Comparison of ENCODE assay signal across 37 cellular contexts in genomic region chr14:104467236-104467635, GRCh38.
DNase-seq lines count a peak whose midpoint lies in the region; ATAC-seq, FAIRE-seq and TF ChIP-seq lines count a peak whose summit lies in the region.
"Had no signal": no experiment of that assay in that cellular context is flagged by ENCODE, and none has a peak within 500 bp of the region (broad histone marks: within the 10 kb centered on the region; RNA-seq: fewer than 3 reads in every experiment).

No MANE protein-coding gene starts in this region.

- H3K36me3 ChIP-seq in HepG2 (replicated peaks in 1 of 2; ENCODE audit: control insufficient read depth in 1 of 2, insufficient read depth in 2 of 2, low read length in 2 of 2) (no peaks in the 10 kb centered on the region), right lobe of liver (no peaks in the 10 kb centered on the region), K562 (ENCODE audit: control insufficient read depth, insufficient read depth, low read length) (no peaks in the 10 kb centered on the region), esophagus muscularis mucosa (no peaks in the 10 kb centered on the region), neuronal stem cell (replicated peaks in 1 of 2; ENCODE audit: control insufficient read depth in 2 of 2, insufficient read depth in 2 of 2, low read length in 2 of 2) (peaks cover 0 to 2% of the 10 kb centered on the region in 2 donors), tibial artery (no peaks in the 10 kb centered on the region)
- H3K36me3 ChIP-seq: BE2C; BLaER1; BLaER1 treated with 17β-estradiol and CSF1 and Interleukin-3, amounts not matched to agents 10 nM and 100 nM had no signal

- H4K8ac ChIP-seq in neuronal stem cell (ENCODE audit: low read depth, low read length) = no peak overlapping the region

- FAIRE-seq in HepG2 (lab: Jason Lieb, UNC) (no peak), K562 (lab: Jason Lieb, UNC) (no peak)
- FAIRE-seq: A204.1, A549, D721Med had no signal

- no peak overlapping the region for H2BK120ac ChIP-seq in neuronal stem cell (ENCODE audit: low read depth, low read length)

- H3K27ac ChIP-seq in HepG2 (ENCODE audit: extremely low read length, insufficient read depth, low read length) (no peak overlapping the region), right lobe of liver (no peak overlapping the region), K562 (ENCODE audit: extremely low read depth, low read depth, low read length) (no peak overlapping the region), esophagus muscularis mucosa (replicated peaks in 1 of 4) (no peak overlapping the region), neuronal stem cell (replicated peaks; ENCODE audit: low read length) (no peak overlapping the region), tibial artery (no peak overlapping the region)
- H3K27ac ChIP-seq: 22Rv1; A549; BLaER1; BLaER1 treated with 17β-estradiol and CSF1 and Interleukin-3, amounts not matched to agents 10 nM and 100 nM; C4-2B had no signal

- no peaks in the 10 kb centered on the region for H3K9me1 ChIP-seq in K562 (ENCODE audit: control insufficient read depth, insufficient read depth, low read length)

- no peak overlapping the region for H3K4me3 Mint-ChIP-seq in osteocyte (ENCODE audit: unreplicated experiment)
- H3K4me3 Mint-ChIP-seq: B cell; CD14-positive monocyte; CD4-positive, alpha-beta memory T cell; CD4-positive, alpha-beta T cell; CD4-positive, CD25-positive, alpha-beta regulatory T cell; CD8-positive, alpha-beta memory T cell; CD8-positive, alpha-beta T cell had no signal

- H3K79me2 ChIP-seq in HepG2 (ENCODE audit: insufficient read depth, low read length) (no peaks in the 10 kb centered on the region), K562 (ENCODE audit: control insufficient read depth, insufficient read depth, low read length) (no peaks in the 10 kb centered on the region)

- no peak overlapping the region for H2BK5ac ChIP-seq in neuronal stem cell (ENCODE audit: low read length)

- no peak overlapping the region for H2AK5ac ChIP-seq in neuronal stem cell (ENCODE audit: low read depth, low read length)

- DNase-seq in HepG2 (ENCODE audit: low spot score) = no peak
- no peak for DNase-seq in right lobe of liver
- no peak for DNase-seq in K562 (ENCODE audit: extremely low read depth in 1 of 4, low spot score in 3 of 4)
- peak; percentile 60 for DNase-seq in esophagus muscularis mucosa (ENCODE audit: extremely low spot score)
- peak; percentile 32 for DNase-seq in osteocyte (ENCODE audit: extremely low spot score, unreplicated experiment)
- no peak for DNase-seq in NCI-H345 treated with DMSO at 0.1 percent for 48 hours (lab: John Stamatoyannopoulos, UW; ENCODE audit: unreplicated experiment)
- no peak for DNase-seq in neuronal stem cell (ENCODE audit: low spot score)
- no peak for DNase-seq in tibial artery
- DNase-seq: 8988T; ACHN; AML-193; BE2C; C1 segment of cervical spinal cord; Caco-2; Calu3; CD4-positive, alpha-beta memory T cell; CD4-positive, alpha-beta T cell; CD4-positive, CD25-positive, alpha-beta regulatory T cell; CD8-positive, alpha-beta memory T cell; CD8-positive, alpha-beta T cell; COR-L47; DMS 273 treated with DMSO at 0.1 percent for 48 hours; DMS153; DMS53; DMS79; DMS79 treated with DMSO at 0.1 percent for 48 hours; DND-41; EL had no signal

- H3K18ac ChIP-seq in neuronal stem cell (ENCODE audit: low read length) = no peak overlapping the region

- H3K27me3 Mint-ChIP-seq in osteocyte (ENCODE audit: unreplicated experiment) = peaks cover 15% of the 10 kb centered on the region

- H3K9me3 ChIP-seq in HepG2 (ENCODE audit: low read length) = no peaks in the 10 kb centered on the region
- no peaks in the 10 kb centered on the region for H3K9me3 ChIP-seq in right lobe of liver
- H3K9me3 ChIP-seq in K562 (replicated peaks; ENCODE audit: control insufficient read depth, insufficient read depth, low read depth, low read length) = no peaks in the 10 kb centered on the region
- H3K9me3 ChIP-seq in esophagus muscularis mucosa = no peaks in the 10 kb centered on the region
- peaks cover 0 to 6% of the 10 kb centered on the region in 2 donors for H3K9me3 ChIP-seq in neuronal stem cell (replicated peaks in 1 of 2; ENCODE audit: control insufficient read depth in 2 of 2, insufficient read depth in 1 of 2, low read depth in 1 of 2, low read length in 2 of 2)
- no peaks in the 10 kb centered on the region for H3K9me3 ChIP-seq in tibial artery
- H3K9me3 ChIP-seq: A549, BE2C, BLaER1, Caco-2 had no signal

- TF ChIP-seq EP300 in HepG2 (IDR thresholded peaks at IDR 0.05; ENCODE audit: low read depth in 2 of 2, low read length in 2 of 2) (no peak), HepG2 (CRISPR knock-in tag; IDR thresholded peaks at IDR 0.05; ENCODE audit: borderline replicate concordance) (no peak), K562 (IDR thresholded peaks at IDR 0.05; ENCODE audit: low read length) (no peak), esophagus muscularis mucosa (IDR thresholded peaks at IDR 0.05) (no peak)

- no peak overlapping the region for H3K4ac ChIP-seq in neuronal stem cell (ENCODE audit: low read length)

- H3K14ac ChIP-seq in neuronal stem cell (ENCODE audit: low read length) = no peak overlapping the region

- no peak for TF ChIP-seq RAD21 in HepG2 (CRISPR knock-in tag; IDR thresholded peaks at IDR 0.05)
- TF ChIP-seq RAD21 in K562 (CRISPR knock-in tag; conservative IDR thresholded peaks at IDR 0.05 in 1 of 2, IDR thresholded peaks at IDR 0.05 in 1 of 2) = no peak

- H4K91ac ChIP-seq in neuronal stem cell (ENCODE audit: low read depth, low read length, poor library complexity) = no peak overlapping the region

- H3K9me3 Mint-ChIP-seq in osteocyte (ENCODE audit: unreplicated experiment) = no peaks in the 10 kb centered on the region
- H3K9me3 Mint-ChIP-seq: CD4-positive, alpha-beta T cell; CD8-positive, alpha-beta memory T cell; CD8-positive, alpha-beta T cell had no signal

- 0% methylated on average over 5 of the region's 5 CpGs for WGBS in HepG2 (ENCODE audit: low lambda C conversion rate)
- 27% methylated on average over 5 of the region's 5 CpGs for WGBS in right lobe of liver (ENCODE audit: insufficient coverage, low coverage, low lambda C conversion rate, missing lambda C conversion rate)
- WGBS in K562 (ENCODE audit: insufficient coverage, low coverage, missing lambda C conversion rate) = 1% methylated on average over 5 of the region's 5 CpGs
- WGBS in esophagus muscularis mucosa = 79% methylated on average over 5 of the region's 5 CpGs
- no CpG with 5 or more reads among the region's 5 CpGs for WGBS in neuronal stem cell (ENCODE audit: extremely low coverage in 2 of 2, insufficient read length in 2 of 2, insufficient replicate concordance in 1 of 2), 2 donors

- H2BK15ac ChIP-seq in neuronal stem cell (ENCODE audit: low read length) = no peak overlapping the region

- H2BK12ac ChIP-seq in neuronal stem cell (ENCODE audit: low read length) = no peak overlapping the region

- POLR2A ChIA-PET in HepG2 (lab: Yijun Ruan, JAX) (no interaction called here), K562 (lab: Yijun Ruan, JAX) (interaction anchor here (1.0 kb wide), 1 partner anchor 9 kb away, joined by 3 read pairs; no protein-coding TSS in a partner anchor)

- TF ChIP-seq POLR2A in HepG2 (IDR thresholded peaks at IDR 0.05; ENCODE audit: insufficient read depth in 1 of 2, low read depth in 2 of 2, low read length in 2 of 2) (no peak), right lobe of liver (IDR thresholded peaks at IDR 0.05) (no peak), K562 (conservative IDR thresholded peaks at IDR 0.05) (no peak), esophagus muscularis mucosa (IDR thresholded peaks at IDR 0.05; ENCODE audit: low read depth) (no peak)

- no peaks in the 10 kb centered on the region for H3K36me3 Mint-ChIP-seq in osteocyte (ENCODE audit: unreplicated experiment)
- H3K36me3 Mint-ChIP-seq: CD14-positive monocyte; CD4-positive, alpha-beta memory T cell; CD4-positive, CD25-positive, alpha-beta regulatory T cell; CD8-positive, alpha-beta memory T cell; CD8-positive, alpha-beta T cell had no signal

- H3K4me3 ChIP-seq in HepG2 (replicated peaks in 1 of 3; ENCODE audit: insufficient read depth in 1 of 3, low read depth in 2 of 3, low read length in 3 of 3) = no peak overlapping the region
- H3K4me3 ChIP-seq in right lobe of liver = no peak overlapping the region
- H3K4me3 ChIP-seq in K562 = no peak overlapping the region
- H3K4me3 ChIP-seq in esophagus muscularis mucosa = no peak overlapping the region
- H3K4me3 ChIP-seq in neuronal stem cell (ENCODE audit: low read length in 2 of 2) = no peak overlapping the region
- no peak overlapping the region for H3K4me3 ChIP-seq in tibial artery
- H3K4me3 ChIP-seq: A549; BLaER1; BLaER1 treated with 17β-estradiol and CSF1 and Interleukin-3, amounts not matched to agents 10 nM and 100 nM had no signal

- H3K27me3 ChIP-seq in HepG2 (ENCODE audit: control insufficient read depth in 1 of 2, insufficient read depth in 2 of 2, low read length in 2 of 2) = peaks cover 9 to 27% of the 10 kb centered on the region in 2 experiments; a peak in 3 of 5 replicates
- H3K27me3 ChIP-seq in right lobe of liver = peaks cover 0 to 5% of the 10 kb centered on the region in 2 donors
- peaks cover 0 to 11% of the 10 kb centered on the region in 2 experiments; a peak in 1 of 5 replicates for H3K27me3 ChIP-seq in K562 (ENCODE audit: control insufficient read depth in 2 of 2, insufficient read depth in 2 of 2, low read length in 2 of 2)
- peaks cover 0 to 60% (median under 1%) of the 10 kb centered on the region in 4 donors for H3K27me3 ChIP-seq in esophagus muscularis mucosa
- peaks cover 0 to 54% (median 11%) of the 10 kb centered on the region in 3 experiments for H3K27me3 ChIP-seq in neuronal stem cell (ENCODE audit: control insufficient read depth in 3 of 3, insufficient read depth in 3 of 3, low read depth in 1 of 3, low read length in 3 of 3)
- peaks cover 0 to 44% of the 10 kb centered on the region in 2 donors for H3K27me3 ChIP-seq in tibial artery
- H3K27me3 ChIP-seq: BE2C had no signal

- H4K20me1 ChIP-seq in HepG2 (ENCODE audit: insufficient read depth, low read length) (no peaks in the 10 kb centered on the region), K562 (replicated peaks; ENCODE audit: control insufficient read depth, insufficient read depth, low read length) (no peaks in the 10 kb centered on the region)
- H4K20me1 ChIP-seq: BLaER1 had no signal

- no peak overlapping the region for H3K23ac ChIP-seq in neuronal stem cell (ENCODE audit: low read depth, low read length, poor library complexity)

- BruUV-seq in HepG2 (replicated peaks; lab: Mats Ljungman, UMichigan) (no TSS peak), K562 (replicated peaks; lab: Mats Ljungman, UMichigan) (no TSS peak)

- no peak overlapping the region for H3K27ac Mint-ChIP-seq in osteocyte (ENCODE audit: unreplicated experiment)
- H3K27ac Mint-ChIP-seq: B cell; CD14-positive monocyte; CD4-positive, alpha-beta memory T cell; CD4-positive, alpha-beta T cell; CD4-positive, CD25-positive, alpha-beta regulatory T cell; CD8-positive, alpha-beta memory T cell; CD8-positive, alpha-beta T cell had no signal

- H3K9ac ChIP-seq in HepG2 (ENCODE audit: insufficient read depth, low read depth, low read length) (no peak overlapping the region), K562 (ENCODE audit: insufficient read depth in 1 of 2, low read depth in 2 of 2, low read length in 2 of 2) (no peak overlapping the region), neuronal stem cell (ENCODE audit: low read depth, low read length, poor library complexity) (no peak overlapping the region)
- H3K9ac ChIP-seq: BLaER1; BLaER1 treated with 17β-estradiol and CSF1 and Interleukin-3, amounts not matched to agents 10 nM and 100 nM had no signal

- H3K4me1 Mint-ChIP-seq in osteocyte (ENCODE audit: unreplicated experiment) = no peaks in the 10 kb centered on the region
- H3K4me1 Mint-ChIP-seq: CD14-positive monocyte had no signal

- CTCF ChIA-PET in HepG2 (lab: Yijun Ruan, JAX; ENCODE audit: low intra/inter-chr PET ratio, low total read pairs) = no interaction called here
- CTCF ChIA-PET in K562 (lab: Yijun Ruan, JAX; ENCODE audit: low intra/inter-chr PET ratio) = no interaction called here

- H2AFZ ChIP-seq in HepG2 (ENCODE audit: low read length) (no peak overlapping the region), K562 (ENCODE audit: low read depth, low read length) (no peak overlapping the region), neuronal stem cell (ENCODE audit: low read length) (no peak overlapping the region)

- intact Hi-C loops in HepG2 (cut with micrococcal nuclease; ENCODE audit: unreplicated experiment) = no loop called here
- intact Hi-C loops in right lobe of liver (cut with DNase I) = no loop called here
- intact Hi-C loops in K562 (cut with micrococcal nuclease) = no loop called here
- intact Hi-C loops in esophagus muscularis mucosa (cut with DNase I) = no loop called here
- intact Hi-C loops in tibial artery (cut with DNase I; ENCODE audit: low total_unique reads) = no loop called here

- ATAC-seq in HepG2 (no peak), right lobe of liver (no peak), K562 (no peak)
- ATAC-seq: A549; CD8-positive, alpha-beta T cell had no signal

- H3K4me2 ChIP-seq in HepG2 (ENCODE audit: low read depth, low read length) = no peak overlapping the region
- no peak overlapping the region for H3K4me2 ChIP-seq in K562 (ENCODE audit: insufficient read depth, low read length)
- H3K4me2 ChIP-seq in neuronal stem cell (ENCODE audit: insufficient read depth, low read length, poor library complexity, severe bottlenecking) = no peak overlapping the region
- H3K4me2 ChIP-seq: A549; BLaER1; BLaER1 treated with 17β-estradiol and CSF1 and Interleukin-3, amounts not matched to agents 10 nM and 100 nM had no signal

- H3K4me1 ChIP-seq in HepG2 (ENCODE audit: insufficient read depth, low read length) (no peaks in the 10 kb centered on the region), right lobe of liver (no peaks in the 10 kb centered on the region), K562 (replicated peaks in 1 of 2; ENCODE audit: control insufficient read depth in 2 of 2, insufficient read depth in 2 of 2, low read length in 2 of 2) (no peaks in the 10 kb centered on the region), esophagus muscularis mucosa (peaks cover 1 to 8% (median 8%) of the 10 kb centered on the region in 4 donors), neuronal stem cell (ENCODE audit: control insufficient read depth in 2 of 2, insufficient read depth in 1 of 2, low read depth in 1 of 2, low read length in 2 of 2) (peaks cover 0 to 2% of the 10 kb centered on the region in 2 donors), tibial artery (peaks cover 0 to under 1% (median under 1%) of the 10 kb centered on the region in 4 donors)
- H3K4me1 ChIP-seq: A549, BE2C, Caco-2 had no signal

- TF ChIP-seq CTCF in HepG2 (CRISPR knock-in tag; IDR thresholded peaks at IDR 0.05) (no peak), right lobe of liver (IDR thresholded peaks at IDR 0.05) (no peak), K562 (IDR thresholded peaks at IDR 0.05 in 2 of 3, conservative IDR thresholded peaks at IDR 0.05 in 1 of 3; ENCODE audit: insufficient read depth in 2 of 3, low read depth in 1 of 3, low read length in 3 of 3) (no peak), esophagus muscularis mucosa (IDR thresholded peaks at IDR 0.05) (no peak), osteocyte (IDR thresholded peaks at IDR 0.05) (no peak), tibial artery (IDR thresholded peaks at IDR 0.05) (no peak)

- no peaks in the 10 kb centered on the region for H3K79me1 ChIP-seq in neuronal stem cell (ENCODE audit: low read depth, low read length)

- in situ Hi-C loops in HepG2 (cut with HindIII; ENCODE audit: extremely low pct_ligation_motif_present, low pct_unique_long_range_greater_than_20kb) = no loop called here
- in situ Hi-C loops in K562 (cut with MboI) = no loop called here

Comparison
In these comparisons a context has a peak if more than half of its experiments do, and no peak if none do; other contexts are left out.
1. DNase-seq: peak in esophagus muscularis mucosa (single experiment) and osteocyte (single experiment); none in HepG2 (single experiment), right lobe of liver (0 of 3), K562 (0 of 4), NCI-H345 treated with DMSO at 0.1 percent for 48 hours (single experiment), neuronal stem cell (single experiment) and tibial artery (0 of 2).